Comparison of ENCODE assay signal across 8 cellular contexts in the genomic region with DNA sequence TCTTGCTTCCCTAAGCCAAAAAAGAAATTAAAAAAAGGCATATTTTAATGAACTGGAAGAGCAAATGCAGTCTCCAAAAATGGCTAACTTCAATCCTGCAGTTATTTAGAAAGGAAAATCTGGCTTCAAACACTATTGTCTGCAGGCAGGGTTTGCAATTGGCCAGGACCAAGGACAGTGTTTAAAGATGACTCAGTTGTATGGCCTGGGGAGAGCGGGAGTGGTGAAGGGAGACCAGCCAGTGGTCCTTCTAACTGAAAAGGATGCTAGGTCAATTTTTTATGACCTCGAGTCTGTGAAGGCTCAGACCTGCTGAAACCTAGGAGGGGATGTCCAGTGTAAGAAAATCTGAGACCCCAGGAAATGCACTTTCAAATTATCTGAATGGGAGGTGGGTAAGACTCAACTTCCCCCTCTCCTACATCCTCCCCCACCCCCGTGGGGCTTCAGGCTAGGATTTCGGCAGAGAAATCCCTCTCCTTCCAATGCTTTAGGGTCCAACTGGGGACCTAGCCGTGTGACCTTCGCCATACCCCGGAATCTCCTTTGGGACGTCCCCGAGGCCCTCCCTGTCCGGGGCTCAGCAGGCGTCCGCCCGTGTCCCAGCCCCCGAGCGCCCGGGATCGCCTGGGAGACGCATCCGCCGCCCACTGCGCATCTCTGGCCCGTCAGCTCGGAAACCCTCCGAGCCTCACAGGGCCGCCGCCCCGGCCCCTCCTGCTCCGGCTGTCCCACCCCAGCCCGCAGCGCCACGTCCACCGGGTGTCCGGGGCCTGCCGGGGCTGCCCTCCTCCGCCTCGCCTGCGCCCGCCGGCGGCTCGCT. TPM values are rescaled to one million over a fixed set of nuclear protein-coding genes. Genes with fewer than 3 reads are reported as not detected.
DNase-seq lines count a peak whose midpoint lies in the region; ATAC-seq, FAIRE-seq and TF ChIP-seq lines count a peak whose summit lies in the region.

No MANE protein-coding gene starts in this region.

- peak overlapping the region; percentile 29 for H3K4me3 ChIP-seq in AG04449 (ENCODE audit: low read depth, low read length)
- H3K4me3 ChIP-seq in cardiac fibroblast (replicated peaks in 1 of 2; ENCODE audit: low read depth in 2 of 2, low read length in 2 of 2), result peak overlapping the region; percentile 18 to 25

- TF ChIP-seq CTCF in AG04449 (IDR thresholded peaks at IDR 0.05; ENCODE audit: insufficient read depth, low read length, missing control alignments), result no peak
- no peak for TF ChIP-seq CTCF in cardiac fibroblast (IDR thresholded peaks at IDR 0.05; ENCODE audit: low read depth, low read length)

- no peaks in the 10 kb centered on the region for H3K27me3 ChIP-seq in layer of hippocampus (ENCODE audit: control insufficient read depth, insufficient read depth, low read length)

- peak; percentile 49 for ATAC-seq in HG02852 (IDR thresholded peaks at IDR 0.05; ENCODE audit: unreplicated experiment)
- peak; percentile 73 for ATAC-seq in stimulated activated naive CD8-positive, alpha-beta T cell treated with anti-CD3 and anti-CD28 coated beads, Interleukin-15, Interleukin-2, amounts not matched to agents 100 U/mL and 50 U/mL, for 24 hours

- TF ChIP-seq POLR2A in GM12891 (IDR thresholded peaks at IDR 0.05; ENCODE audit: low read depth, low read length), result no peak

- no peak for FAIRE-seq in GM12891 (lab: Jason Lieb, UNC)

- CTCF ChIA-PET in AG04449 (lab: Yijun Ruan, JAX), result no interaction called here

- POLR2A ChIA-PET in AG04449 (lab: Yijun Ruan, JAX), result no interaction called here

- H3K27ac ChIP-seq in layer of hippocampus (ENCODE audit: low read depth, low read length), result peak overlapping the region; percentile 32

- no peak for DNase-seq in AG04449 (ENCODE audit: low read depth, low spot score)
- DNase-seq in GM12891 (ENCODE audit: insufficient read length, low spot score), result peak; percentile 30
- DNase-seq in NCI-H526 treated with DMSO at 0.1 percent for 48 hours (lab: John Stamatoyannopoulos, UW), result peak; percentile 75
- peak; percentile 17 to 39 for DNase-seq in cardiac fibroblast (ENCODE audit: low read depth in 2 of 2)
- DNase-seq in stimulated activated naive CD8-positive, alpha-beta T cell treated with anti-CD3 and anti-CD28 coated beads, Interleukin-15, Interleukin-2, amounts not matched to agents 100 U/mL and 50 U/mL, for 24 hours, result peak; percentile 6
- DNase-seq in cortex of kidney (lab: John Stamatoyannopoulos, UW), result no peak

TF ChIP-seq in GM12891, 5 proteins besides CTCF, POLR2A, EP300 and RAD21:
- TF ChIP-seq TAF1 (IDR thresholded peaks at IDR 0.05; ENCODE audit: low read depth, low read length) (no peak), POU2F2 (IDR thresholded peaks at IDR 0.05; ENCODE audit: low read depth, low read length) (no peak), POLR2AphosphoS5 (IDR thresholded peaks at IDR 0.05; ENCODE audit: low read depth, low read length) (no peak), PAX5 (IDR thresholded peaks at IDR 0.05; ENCODE audit: insufficient read depth, low read length, severe bottlenecking) (no peak), SPI1 (IDR thresholded peaks at IDR 0.05; ENCODE audit: low read depth, low read length) (no peak)

RNA-seq across cellular contexts. Expression of a gene that starts 0.6 kb away (rescaled TPM):
- 1.8 TPM for polyA plus RNA-seq in GM12891 (2012; ENCODE audit: low read depth, missing spikeins)

RNA-seq across cellular contexts. Expression of a gene that starts 45.0 kb away (rescaled TPM):
- polyA plus RNA-seq in GM12891 (2012; ENCODE audit: low read depth, missing spikeins), result 11.4 TPM

Comparison
In these comparisons a context has a peak if more than half of its experiments do, and no peak if none do; other contexts are left out.
1. DNase-seq: peak in GM12891 (single experiment), NCI-H526 treated with DMSO at 0.1 percent for 48 hours (single experiment), cardiac fibroblast (2 of 2) and stimulated activated naive CD8-positive, alpha-beta T cell treated with anti-CD3 and anti-CD28 coated beads, Interleukin-15, Interleukin-2, amounts not matched to agents 100 U/mL and 50 U/mL, for 24 hours (single experiment); none in AG04449 (single experiment) and cortex of kidney (single experiment).